In the genomic region with DNA sequence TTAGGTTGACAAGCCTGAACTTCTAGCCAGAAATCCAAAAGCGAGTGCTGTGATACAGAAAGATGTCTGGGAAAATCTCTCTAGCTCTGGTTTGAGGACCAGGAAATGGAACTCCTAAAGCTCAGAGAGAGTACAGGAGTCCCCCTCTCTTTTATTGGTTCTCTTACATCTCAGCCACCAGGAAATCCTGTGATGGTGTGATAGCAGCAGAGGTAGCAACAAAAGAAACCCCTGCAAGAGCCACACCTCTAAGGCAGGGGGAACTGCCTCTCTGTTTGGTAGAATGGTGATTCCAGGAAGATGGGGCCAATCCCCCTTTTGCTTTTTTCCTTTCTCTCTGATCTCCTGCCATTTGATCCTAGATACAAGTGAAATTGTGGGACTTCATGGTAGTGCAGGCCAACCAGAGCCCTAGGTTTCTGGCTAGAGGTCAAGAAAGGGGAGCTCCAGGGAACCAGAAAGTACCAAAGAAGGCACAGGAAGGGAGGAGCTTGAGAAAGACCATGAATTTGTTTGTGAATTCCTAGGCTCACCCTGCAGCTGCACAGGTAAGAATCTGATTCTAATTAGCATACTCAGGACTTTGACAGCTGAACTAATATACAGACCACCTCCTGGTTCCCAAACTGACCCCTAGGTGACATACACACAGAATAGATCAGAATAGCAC, we compare ENCODE assay signal across 22 cellular contexts.
DNase-seq lines count a peak whose midpoint lies in the region; ATAC-seq and TF ChIP-seq lines count a peak whose summit lies in the region.
"Had no signal": no experiment of that assay in that cellular context is flagged by ENCODE, and none has a peak within 500 bp of the region (broad histone marks: within the 10 kb centered on the region; RNA-seq: fewer than 3 reads in every experiment).

No MANE protein-coding gene starts in this region.

- POLR2A ChIA-PET in CD4-positive, alpha-beta T cell (lab: Charles Lee) = interaction anchor here (1.3 kb wide), 1 partner anchor 133 kb away, joined by 4 read pairs; no protein-coding TSS in a partner anchor
- POLR2A ChIA-PET in WTC11 (lab: Charles Lee) = interaction anchor here (0.6 kb wide), 1 partner anchor 9 kb away, joined by 3 read pairs; no protein-coding TSS in a partner anchor

- H3K27me3 ChIP-seq in CD4-positive, alpha-beta T cell (ENCODE audit: control insufficient read depth, insufficient read depth, low read length) = no peaks in the 10 kb centered on the region
- H3K27me3 ChIP-seq in DND-41 (ENCODE audit: insufficient read depth, low read length, poor library complexity) (no peaks in the 10 kb centered on the region), MG63 (no peaks in the 10 kb centered on the region)
- H3K27me3 ChIP-seq: brain microvascular endothelial cell, dorsolateral prefrontal cortex, esophagus muscularis mucosa, testis had no signal

- H3K79me2 ChIP-seq in DND-41 (ENCODE audit: insufficient read depth, low read length) = no peaks in the 10 kb centered on the region

- peaks cover 11% of the 10 kb centered on the region for H3K4me1 ChIP-seq in DND-41 (ENCODE audit: insufficient read depth, low read length)

- H3K27ac Mint-ChIP-seq in CD4-positive, alpha-beta T cell = peak overlapping the region; percentile 45
- peak overlapping the region; percentile 80 for H3K27ac Mint-ChIP-seq in WTC11
- H3K27ac Mint-ChIP-seq: memory B cell had no signal

- TF ChIP-seq CTCF in CD4-positive, alpha-beta T cell (IDR thresholded peaks at IDR 0.05) = no peak
- TF ChIP-seq CTCF in DND-41 (IDR thresholded peaks at IDR 0.05; ENCODE audit: borderline replicate concordance, extremely low read depth, low read length, poor library complexity, severe bottlenecking) (no peak), WTC11 (IDR thresholded peaks at IDR 0.05) (no peak)

- no peaks in the 10 kb centered on the region for H4K20me1 ChIP-seq in DND-41 (ENCODE audit: insufficient read depth, low read length)

- H3K9ac ChIP-seq in DND-41 (ENCODE audit: low read depth, low read length) = no peak overlapping the region
- H3K9ac ChIP-seq: SK-N-SH had no signal

- intact Hi-C loops in CD4-positive, alpha-beta T cell (cut with DNase I, micrococcal nuclease) = no loop called here

- H3K4me3 ChIP-seq in DND-41 (ENCODE audit: low read depth in 1 of 2, low read length in 2 of 2) = no peak overlapping the region
- no peak overlapping the region for H3K4me3 ChIP-seq in MG63
- H3K4me3 ChIP-seq: dorsolateral prefrontal cortex, esophagus muscularis mucosa, smooth muscle cell, testis had no signal

- H3K9me3 ChIP-seq in CD4-positive, alpha-beta T cell (ENCODE audit: control insufficient read depth, low read length) = no peaks in the 10 kb centered on the region
- H3K9me3 ChIP-seq in DND-41 (ENCODE audit: insufficient read depth, low read length, severe bottlenecking) (no peaks in the 10 kb centered on the region), MG63 (no peaks in the 10 kb centered on the region)
- H3K9me3 ChIP-seq: esophagus muscularis mucosa, SK-N-SH, testis had no signal

- H3K27me3 Mint-ChIP-seq in CD4-positive, alpha-beta T cell = no peaks in the 10 kb centered on the region
- no peaks in the 10 kb centered on the region for H3K27me3 Mint-ChIP-seq in WTC11 (ENCODE audit: low read depth)
- H3K27me3 Mint-ChIP-seq: memory B cell had no signal

- H3K4me3 Mint-ChIP-seq in CD4-positive, alpha-beta T cell = peak overlapping the region; percentile 31
- no peak overlapping the region for H3K4me3 Mint-ChIP-seq in WTC11
- H3K4me3 Mint-ChIP-seq: memory B cell, neural crest cell had no signal

- H3K36me3 Mint-ChIP-seq in CD4-positive, alpha-beta T cell (ENCODE audit: low read depth) = peaks cover 13% of the 10 kb centered on the region
- H3K36me3 Mint-ChIP-seq in WTC11 = no peaks in the 10 kb centered on the region
- H3K36me3 Mint-ChIP-seq: activated naive CD4-positive, alpha-beta T cell treated with anti-CD3 and anti-CD28 coated beads, Interleukin-2, amount 50 U/mL, for 72 hours had no signal

- H3K36me3 ChIP-seq in DND-41 (ENCODE audit: insufficient read depth, low read length) (no peaks in the 10 kb centered on the region; the same call in 1 of the 2 replicates), MG63 (no peaks in the 10 kb centered on the region)

- CTCF ChIA-PET in CD4-positive, alpha-beta T cell (lab: Charles Lee) = no interaction called here
- CTCF ChIA-PET in WTC11 (lab: Charles Lee) = interaction anchor here (0.6 to 1.7 kb wide), 3 partner anchors 31 to 147 kb away, joined by 3 to 9 read pairs (median 5); no protein-coding TSS in a partner anchor

- no peak overlapping the region for H2AFZ ChIP-seq in DND-41 (ENCODE audit: low read depth, low read length)

- no peak for DNase-seq in CD4-positive, alpha-beta T cell
- peak; percentile 32 for DNase-seq in DND-41
- DNase-seq in WTC11 (ENCODE audit: low spot score) = no peak
- peak; percentile 9 for DNase-seq in iPS-NIHi11 (ENCODE audit: low spot score)
- no peak for DNase-seq in HCEC 1CT
- DNase-seq in HT-29 (ENCODE audit: low spot score) = no peak
- DNase-seq in MG63 = no peak
- DNase-seq: brain microvascular endothelial cell; dorsolateral prefrontal cortex; KG1; NCI-H1092; NCI-H2171; NCI-H774; SK-N-SH; stimulated activated CD4-positive, alpha-beta T cell treated with anti-CD3 and anti-CD28 coated beads, Interleukin-4, amount 100 ng/mL, for 4 hours; stimulated activated CD8-positive, alpha-beta memory T cell treated with anti-CD3 and anti-CD28 coated beads, Interleukin-4, amount 100 ng/mL, for 48 hours had no signal

- peak; percentile 86 for ATAC-seq in CD4-positive, alpha-beta T cell (ENCODE audit: poor library complexity)
- ATAC-seq in DND-41 (ENCODE audit: insufficient read depth, low read depth) = peak; percentile 91
- ATAC-seq in WTC11 = peak; percentile 67

- no peaks in the 10 kb centered on the region for H3K9me3 Mint-ChIP-seq in CD4-positive, alpha-beta T cell
- H3K9me3 Mint-ChIP-seq in WTC11 = no peaks in the 10 kb centered on the region
- H3K9me3 Mint-ChIP-seq: activated naive CD4-positive, alpha-beta T cell treated with anti-CD3 and anti-CD28 coated beads, Interleukin-2, amount 50 U/mL, for 72 hours; memory B cell; neural crest cell had no signal

- no peak overlapping the region for H3K27ac ChIP-seq in CD4-positive, alpha-beta T cell (ENCODE audit: low read depth, low read length)
- no peak overlapping the region for H3K27ac ChIP-seq in DND-41 (ENCODE audit: low read length)
- H3K27ac ChIP-seq: brain microvascular endothelial cell, dorsolateral prefrontal cortex, esophagus muscularis mucosa, testis had no signal

- H3K4me1 Mint-ChIP-seq in CD4-positive, alpha-beta T cell (ENCODE audit: low read depth) = peaks cover 47% of the 10 kb centered on the region
- H3K4me1 Mint-ChIP-seq in WTC11 = peaks cover 31% of the 10 kb centered on the region

- no peak overlapping the region; the same call in 1 of the 2 replicates for H3K4me2 ChIP-seq in DND-41 (ENCODE audit: insufficient read depth, low read length)
- H3K4me2 ChIP-seq: SK-N-SH, smooth muscle cell had no signal

TF ChIP-seq in WTC11, 78 proteins besides CTCF, POLR2A, EP300 and RAD21:
- no peak for TF ChIP-seq OVOL2 (CRISPR knock-in tag; IDR thresholded peaks at IDR 0.05; ENCODE audit: borderline replicate concordance)

Comparison
In these comparisons a context has a peak if more than half of its experiments do, and no peak if none do; other contexts are left out.
1. DNase-seq: peak in DND-41 (single experiment) and iPS-NIHi11 (single experiment); none in CD4-positive, alpha-beta T cell (0 of 10), WTC11 (single experiment), HCEC 1CT (single experiment), HT-29 (single experiment) and MG63 (single experiment).
2. Peak in every context shown above with its lines, with median percentiles within 50 percentile points of each other: ATAC-seq.